ENCODE assay signal across 9 cellular contexts in genomic region chr19:19387108-19387507, GRCh38. TPM values are rescaled to one million over a fixed set of nuclear protein-coding genes. Genes with fewer than 3 reads are reported as not detected.
DNase-seq lines count a peak whose midpoint lies in the region; ATAC-seq and TF ChIP-seq lines count a peak whose summit lies in the region.
"Had no signal": no experiment of that assay in that cellular context is flagged by ENCODE, and none has a peak within 500 bp of the region (broad histone marks: within the 10 kb centered on the region; RNA-seq: fewer than 3 reads in every experiment).

No MANE protein-coding gene starts in this region.

- H3K27me3 ChIP-seq in DND-41 (ENCODE audit: insufficient read depth, low read length, poor library complexity) (no peaks in the 10 kb centered on the region), parathyroid adenoma (ENCODE audit: control insufficient read depth, insufficient read depth, low read length) (no peaks in the 10 kb centered on the region)

- TF ChIP-seq CTCF in DND-41 (IDR thresholded peaks at IDR 0.05; ENCODE audit: borderline replicate concordance, extremely low read depth, low read length, poor library complexity, severe bottlenecking) (no peak), OCI-LY7 (conservative IDR thresholded peaks at IDR 0.05; ENCODE audit: low read length) (no peak), endothelial cell (IDR thresholded peaks at IDR 0.05; ENCODE audit: unreplicated experiment) (no peak), parathyroid adenoma (IDR thresholded peaks at IDR 0.05) (no peak)

- H3K79me2 ChIP-seq in DND-41 (ENCODE audit: insufficient read depth, low read length) (peaks cover 67% of the 10 kb centered on the region), OCI-LY7 (ENCODE audit: insufficient read depth, low read depth, low read length) (peaks cover 55% of the 10 kb centered on the region), parathyroid adenoma (peaks cover 19% of the 10 kb centered on the region)

- peak overlapping the region; percentile 94 for H3K4me3 Mint-ChIP-seq in endothelial cell (ENCODE audit: unreplicated experiment)

- peaks cover 31% of the 10 kb centered on the region for H4K20me1 ChIP-seq in DND-41 (ENCODE audit: insufficient read depth, low read length)
- H4K20me1 ChIP-seq in OCI-LY7 (ENCODE audit: insufficient read depth, low read length), result peaks cover 6% of the 10 kb centered on the region; the same call in 1 of the 2 replicates

- H3K9me3 ChIP-seq in DND-41 (ENCODE audit: insufficient read depth, low read length, severe bottlenecking) (no peaks in the 10 kb centered on the region), OCI-LY7 (ENCODE audit: low read length) (no peaks in the 10 kb centered on the region), parathyroid adenoma (ENCODE audit: control insufficient read depth, low read length) (no peaks in the 10 kb centered on the region)

- H3K4me2 ChIP-seq in DND-41 (ENCODE audit: insufficient read depth, low read length), result peak overlapping the region; percentile 89
- peak overlapping the region; percentile 98 for H3K4me2 ChIP-seq in OCI-LY7 (ENCODE audit: low read length)
- H3K4me2 ChIP-seq in parathyroid adenoma (ENCODE audit: low read length), result peak overlapping the region; percentile 96

- BruUV-seq in OCI-LY7 (replicated peaks; lab: Mats Ljungman, UMichigan), result no TSS peak

- H2AFZ ChIP-seq in DND-41 (ENCODE audit: low read depth, low read length) (no peak overlapping the region), OCI-LY7 (ENCODE audit: low read length) (no peak overlapping the region), parathyroid adenoma (no peak overlapping the region)

- no peak for ATAC-seq in DND-41 (ENCODE audit: insufficient read depth, low read depth)
- ATAC-seq: esophagus mucosa had no signal

- H3K36me3 ChIP-seq in DND-41 (ENCODE audit: insufficient read depth, low read length) (peaks cover 4% of the 10 kb centered on the region; the same call in 1 of the 2 replicates), OCI-LY7 (ENCODE audit: insufficient read depth, low read length) (no peaks in the 10 kb centered on the region), parathyroid adenoma (ENCODE audit: control insufficient read depth, insufficient read depth, low read length) (no peaks in the 10 kb centered on the region)

- CTCF ChIA-PET in OCI-LY7 (lab: Charles Lee; ENCODE audit: unreplicated experiment), result no interaction called here

- peaks cover 5% of the 10 kb centered on the region for H3K27me3 Mint-ChIP-seq in endothelial cell (ENCODE audit: unreplicated experiment)

- DNase-seq in DND-41, result no peak
- no peak for DNase-seq in OCI-LY7 (ENCODE audit: low spot score)
- no peak for DNase-seq in endothelial cell (ENCODE audit: low spot score)
- DNase-seq in kidney glomerular epithelial cell (lab: John Stamatoyannopoulos, UW), result no peak
- no peak for DNase-seq in pons (ENCODE audit: low spot score)
- no peak for DNase-seq in glomerular visceral epithelial cell (ENCODE audit: extremely low spot score)
- no peak for DNase-seq in activated CD8-positive, alpha-beta memory T cell treated with anti-CD3 and anti-CD28 coated beads, Interleukin-2, amount 50 U/mL, for 48 hours

- H3K27ac Mint-ChIP-seq in endothelial cell (ENCODE audit: unreplicated experiment), result peak overlapping the region; percentile 93

- peaks cover 50% of the 10 kb centered on the region for H3K4me1 Mint-ChIP-seq in endothelial cell (ENCODE audit: unreplicated experiment)

- H3K4me3 ChIP-seq in DND-41 (ENCODE audit: low read depth in 1 of 2, low read length in 2 of 2) (peak overlapping the region; percentile 68 to 73), OCI-LY7 (ENCODE audit: low read depth, low read length, poor library complexity, severe bottlenecking) (peak overlapping the region; percentile 94), parathyroid adenoma (ENCODE audit: low read depth, low read length) (peak overlapping the region; percentile 79)

- no peaks in the 10 kb centered on the region for H3K9me3 Mint-ChIP-seq in endothelial cell (ENCODE audit: unreplicated experiment)

- POLR2A ChIA-PET in OCI-LY7 (lab: Charles Lee), result no interaction called here

- H3K4me1 ChIP-seq in DND-41 (ENCODE audit: insufficient read depth, low read length) (peaks cover 55% of the 10 kb centered on the region), OCI-LY7 (ENCODE audit: insufficient read depth, low read length, poor library complexity, severe bottlenecking) (peaks cover 52% of the 10 kb centered on the region), parathyroid adenoma (peaks cover 24% of the 10 kb centered on the region)

- no peaks in the 10 kb centered on the region for H3K9me2 ChIP-seq in OCI-LY7 (ENCODE audit: insufficient read depth, low read length)

- H3K36me3 Mint-ChIP-seq in endothelial cell (ENCODE audit: low read depth, unreplicated experiment), result no peaks in the 10 kb centered on the region

- H3K27ac ChIP-seq in DND-41 (ENCODE audit: low read length) (peak overlapping the region; percentile 81; the same call in 1 of the 2 replicates), OCI-LY7 (ENCODE audit: low read depth, low read length, poor library complexity, severe bottlenecking) (no peak overlapping the region), parathyroid adenoma (peak overlapping the region; percentile 48)

- intact Hi-C loops in OCI-LY7 (cut with micrococcal nuclease; ENCODE audit: unreplicated experiment), result loop anchor here (5.0 kb wide), 1 partner anchor 105 kb away; no protein-coding TSS in a partner anchor

- H3K9ac ChIP-seq in DND-41 (ENCODE audit: low read depth, low read length) (peak overlapping the region; percentile 79), parathyroid adenoma (no peak overlapping the region)

RNA-seq across cellular contexts. Expression of gene GATAD2A, which starts 18.4 kb away (rescaled TPM):
- total RNA-seq in OCI-LY7 (2014; rRNA removed; shearing (Covaris generic)), result 62.8 and 73.4 TPM in 2 replicates
- total RNA-seq in OCI-LY7 (2022), result 126 and 156 TPM in 2 replicates
- total RNA-seq in endothelial cell (ENCODE audit: unreplicated experiment), result 150 TPM
